Comparison of ENCODE assay signal across 8 cellular contexts in genomic region chr22:41532908-41533825, GRCh38.
A peak's percentile ranks its signal among the peaks of the same experiment; 100 is the strongest.
DNase-seq lines count a peak whose midpoint lies in the region.

No MANE protein-coding gene starts in this region.

- no peaks in the 10 kb centered on the region for H3K27me3 ChIP-seq in endocrine pancreas (ENCODE audit: control insufficient read depth, insufficient read depth, low read length)
- no peaks in the 10 kb centered on the region for H3K27me3 ChIP-seq in muscle layer of colon (ENCODE audit: control insufficient read depth in 1 of 2, insufficient read depth in 2 of 2, low read length in 2 of 2)

- H3K9ac ChIP-seq in endocrine pancreas (ENCODE audit: control insufficient read depth, insufficient read depth, low read length) (peak overlapping the region; percentile 36), muscle layer of colon (ENCODE audit: low read length) (no peak overlapping the region)

- peak overlapping the region; percentile 16 for H3K27ac ChIP-seq in muscle layer of colon (ENCODE audit: low read depth, low read length)

- H3K4me1 ChIP-seq in endocrine pancreas (ENCODE audit: control insufficient read depth, insufficient read depth, low read length) (no peaks in the 10 kb centered on the region), muscle layer of colon (ENCODE audit: insufficient read depth, low read length) (peaks cover 10% of the 10 kb centered on the region)

- DNase-seq in NCI-H446 (lab: John Stamatoyannopoulos, UW) = peak; percentile 30 to 44
- no peak for DNase-seq in NCI-H446 treated with DMSO at 0.1 percent for 48 hours (lab: John Stamatoyannopoulos, UW)
- DNase-seq in NCI-H510A treated with DMSO at 0.1 percent for 48 hours (lab: John Stamatoyannopoulos, UW) = peak; percentile 58
- peak; percentile 34 to 61 (median 61) for DNase-seq in activated CD8-positive, alpha-beta memory T cell treated with anti-CD3 and anti-CD28 coated beads for 48 hours (ENCODE audit: low read depth in 2 of 3, low spot score in 2 of 3)
- peak; percentile 27 to 53 for DNase-seq in stimulated activated CD8-positive, alpha-beta memory T cell treated with anti-CD3 and anti-CD28 coated beads, Interleukin-7, amount 100 ng/mL, for 48 hours (ENCODE audit: extremely low read depth in 1 of 2, low read depth in 1 of 2)
- no peak for DNase-seq in NCI-H774 (lab: John Stamatoyannopoulos, UW)

- H3K9me3 ChIP-seq in endocrine pancreas (ENCODE audit: control insufficient read depth, low read length) = no peaks in the 10 kb centered on the region
- H3K9me3 ChIP-seq in muscle layer of colon (ENCODE audit: low read length) = no peaks in the 10 kb centered on the region

- H3K36me3 ChIP-seq in endocrine pancreas (ENCODE audit: control insufficient read depth, insufficient read depth, low read length) (no peaks in the 10 kb centered on the region), muscle layer of colon (ENCODE audit: insufficient read depth, low read length) (peaks cover 50% of the 10 kb centered on the region)

- H3K4me3 ChIP-seq in endocrine pancreas (ENCODE audit: control insufficient read depth, insufficient read depth, low read length) (no peak overlapping the region), muscle layer of colon (ENCODE audit: low read depth in 1 of 2, low read length in 2 of 2) (no peak overlapping the region)

Comparison
In these comparisons a context has a peak if more than half of its experiments do, and no peak if none do; other contexts are left out.
1. DNase-seq: peak in NCI-H446 (2 of 2), NCI-H510A treated with DMSO at 0.1 percent for 48 hours (single experiment), activated CD8-positive, alpha-beta memory T cell treated with anti-CD3 and anti-CD28 coated beads for 48 hours (3 of 3) and stimulated activated CD8-positive, alpha-beta memory T cell treated with anti-CD3 and anti-CD28 coated beads, Interleukin-7, amount 100 ng/mL, for 48 hours (2 of 2); none in NCI-H446 treated with DMSO at 0.1 percent for 48 hours (single experiment) and NCI-H774 (single experiment).